ENCODE assay signal across 8 cellular contexts in genomic region chr11:208177-208916, GRCh38. TPM values are rescaled to one million over a fixed set of nuclear protein-coding genes. Genes with fewer than 3 reads are reported as not detected.
DNase-seq lines count a peak whose midpoint lies in the region; ATAC-seq and TF ChIP-seq lines count a peak whose summit lies in the region.

No MANE protein-coding gene starts in this region.

- H3K27ac Mint-ChIP-seq in activated CD4-positive, alpha-beta T cell treated with anti-CD3 and anti-CD28 coated beads, Interleukin-2, amount 10 ng/mL, durations not matched to agents 7 days and 5 days: peak overlapping the region; percentile 99

- H3K27me3 Mint-ChIP-seq in activated CD4-positive, alpha-beta T cell treated with anti-CD3 and anti-CD28 coated beads, Interleukin-2, amount 10 ng/mL, durations not matched to agents 7 days and 5 days: no peaks in the 10 kb centered on the region

- peaks cover 38% of the 10 kb centered on the region for H3K4me1 Mint-ChIP-seq in activated CD4-positive, alpha-beta T cell treated with anti-CD3 and anti-CD28 coated beads, Interleukin-2, amount 10 ng/mL, durations not matched to agents 7 days and 5 days

- POLR2A ChIA-PET in GM10248 (lab: Yijun Ruan, JAX): interaction anchor here (0.6 to 0.7 kb wide), 3 partner anchors 28 to 358 kb away, joined by 3 to 8 read pairs (median 5); partner anchors contain the start of gene SIRT3
- POLR2A ChIA-PET in activated CD4-positive, alpha-beta T cell treated with anti-CD3 and anti-CD28 coated beads, Interleukin-2, amount 10 ng/mL, durations not matched to agents 7 days and 5 days (lab: Charles Lee): interaction anchor here (0.6 kb wide), 2 partner anchors 8 to 168 kb away, joined by 3 read pairs; no protein-coding TSS in a partner anchor

- H3K4me3 ChIP-seq in coronary artery: peak overlapping the region; percentile 77

- no peak for TF ChIP-seq CTCF in GM10248 (IDR thresholded peaks at IDR 0.05; ENCODE audit: control extremely low read depth, extremely low read depth, low read depth, missing control alignments)
- no peak for TF ChIP-seq CTCF in coronary artery (IDR thresholded peaks at IDR 0.05)

- peak; percentile 94 for DNase-seq in GM10248 (ENCODE audit: extremely low spot score)
- peak; percentile 71 for DNase-seq in NCI-H345 (lab: John Stamatoyannopoulos, UW)
- DNase-seq in activated CD4-positive, alpha-beta T cell treated with anti-CD3 and anti-CD28 coated beads, Interleukin-2, amount 10 ng/mL, durations not matched to agents 7 days and 5 days: peak; percentile 87
- peak; percentile 90 for DNase-seq in coronary artery (ENCODE audit: low spot score)
- peak; percentile 95 for DNase-seq in left kidney (ENCODE audit: low read depth, low spot score)
- DNase-seq in stimulated activated CD4-positive, alpha-beta T cell treated with anti-CD3 and anti-CD28 coated beads, Interleukin-1b, Interleukin-23, amount 100 ng/mL, for 48 hours: peak; percentile 82

- ATAC-seq in HG02885 (IDR thresholded peaks at IDR 0.05; ENCODE audit: poor library complexity, unreplicated experiment) (peak; percentile 37), GM18520 (IDR thresholded peaks at IDR 0.05; ENCODE audit: unreplicated experiment) (no peak)

- H3K9me3 Mint-ChIP-seq in activated CD4-positive, alpha-beta T cell treated with anti-CD3 and anti-CD28 coated beads, Interleukin-2, amount 10 ng/mL, durations not matched to agents 7 days and 5 days: no peaks in the 10 kb centered on the region

- H3K4me3 Mint-ChIP-seq in activated CD4-positive, alpha-beta T cell treated with anti-CD3 and anti-CD28 coated beads, Interleukin-2, amount 10 ng/mL, durations not matched to agents 7 days and 5 days: peak overlapping the region; percentile 95

- H3K36me3 Mint-ChIP-seq in activated CD4-positive, alpha-beta T cell treated with anti-CD3 and anti-CD28 coated beads, Interleukin-2, amount 10 ng/mL, durations not matched to agents 7 days and 5 days (ENCODE audit: low read depth): peaks cover 53% of the 10 kb centered on the region

- CTCF ChIA-PET in GM10248 (lab: Yijun Ruan, JAX): interaction anchor here (1.0 to 1.6 kb wide), 2 partner anchors 147 kb away, joined by 3 to 4 read pairs; no protein-coding TSS in a partner anchor
- CTCF ChIA-PET in activated CD4-positive, alpha-beta T cell treated with anti-CD3 and anti-CD28 coated beads, Interleukin-2, amount 10 ng/mL, durations not matched to agents 7 days and 5 days (lab: Charles Lee): interaction anchor here (1.4 to 2.1 kb wide), 2 partner anchors 42 to 122 kb away, joined by 3 to 9 read pairs; no protein-coding TSS in a partner anchor

- peak overlapping the region; percentile 97 to 98 for H3K27ac ChIP-seq in coronary artery

RNA-seq across cellular contexts. Expression of gene RIC8A, which starts 0.8 kb away (rescaled TPM):
- 100 to 1,000 TPM; 111 to 124 TPM for total RNA-seq in activated CD4-positive, alpha-beta T cell treated with anti-CD3 and anti-CD28 coated beads, Interleukin-2, amount 10 ng/mL, durations not matched to agents 7 days and 5 days

RNA-seq across cellular contexts. Expression of gene BET1L, which starts 1.1 kb away (rescaled TPM):
- 10 to 100 TPM; 29.7 to 33.2 TPM for total RNA-seq in activated CD4-positive, alpha-beta T cell treated with anti-CD3 and anti-CD28 coated beads, Interleukin-2, amount 10 ng/mL, durations not matched to agents 7 days and 5 days

RNA-seq across cellular contexts. Expression of gene SCGB1C1, which starts 15.5 kb away (rescaled TPM):
- total RNA-seq in activated CD4-positive, alpha-beta T cell treated with anti-CD3 and anti-CD28 coated beads, Interleukin-2, amount 10 ng/mL, durations not matched to agents 7 days and 5 days: not detected

RNA-seq across cellular contexts. Expression of gene SIRT3, which starts 27.8 kb away (rescaled TPM):
- total RNA-seq in activated CD4-positive, alpha-beta T cell treated with anti-CD3 and anti-CD28 coated beads, Interleukin-2, amount 10 ng/mL, durations not matched to agents 7 days and 5 days: 10 to 100 TPM; 11.3 to 12.7 TPM

RNA-seq across cellular contexts. Expression of gene PSMD13, which starts 28.4 kb away (rescaled TPM):
- total RNA-seq in activated CD4-positive, alpha-beta T cell treated with anti-CD3 and anti-CD28 coated beads, Interleukin-2, amount 10 ng/mL, durations not matched to agents 7 days and 5 days: 100 to 1,000 TPM; 125 to 153 TPM
